ENCODE assay signal across 15 cellular contexts in the genomic region with DNA sequence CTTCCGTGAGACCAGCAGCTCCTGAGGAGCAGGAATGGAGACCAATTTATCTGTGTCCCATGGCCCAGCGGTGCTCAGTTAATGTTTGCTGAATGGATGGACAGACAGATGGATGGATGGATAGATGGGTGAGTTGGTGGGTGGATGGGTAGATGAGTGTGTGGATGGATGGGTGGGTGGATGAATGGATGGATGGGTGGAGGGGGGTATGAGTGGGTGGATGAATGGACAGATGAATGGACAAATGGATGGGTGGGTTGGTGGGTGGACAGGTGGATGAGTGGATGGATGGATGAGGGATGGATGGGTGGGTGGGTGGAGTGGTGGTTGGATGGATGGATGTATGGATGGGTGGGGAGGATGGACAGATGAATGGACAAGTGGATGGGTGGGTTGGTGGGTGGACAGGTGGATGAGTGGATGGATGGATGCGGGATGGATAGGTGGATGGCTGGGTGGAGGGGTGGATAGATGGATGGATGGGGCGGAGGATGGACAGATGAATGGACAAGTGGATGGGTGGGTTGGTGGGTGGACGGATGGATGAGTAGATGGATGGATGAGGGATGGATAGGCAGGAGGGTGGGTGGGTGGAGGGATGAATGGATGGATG. TPM values are rescaled to one million over a fixed set of nuclear protein-coding genes. Genes with fewer than 3 reads are reported as not detected.
DNase-seq lines count a peak whose midpoint lies in the region; ATAC-seq and TF ChIP-seq lines count a peak whose summit lies in the region.
"Had no signal": no experiment of that assay in that cellular context is flagged by ENCODE, and none has a peak within 500 bp of the region (broad histone marks: within the 10 kb centered on the region; RNA-seq: fewer than 3 reads in every experiment).

No MANE protein-coding gene starts in this region.

- H3K36me3 Mint-ChIP-seq in T-helper 17 cell (ENCODE audit: low read depth), result no peaks in the 10 kb centered on the region
- H3K36me3 Mint-ChIP-seq in stimulated activated effector memory CD8-positive, alpha-beta T cell treated with anti-CD3 and anti-CD28 coated beads, Interleukin-12 subunit alpha, Interleukin-12 subunit beta, amount 100 ng/mL, for 72 hours, result no peaks in the 10 kb centered on the region

- peaks cover 2% of the 10 kb centered on the region for H3K4me1 Mint-ChIP-seq in T-helper 17 cell
- H3K4me1 Mint-ChIP-seq in stimulated activated effector memory CD8-positive, alpha-beta T cell treated with anti-CD3 and anti-CD28 coated beads, Interleukin-12 subunit alpha, Interleukin-12 subunit beta, amount 100 ng/mL, for 72 hours, result peaks cover 9% of the 10 kb centered on the region

- H3K4me3 Mint-ChIP-seq in T-helper 17 cell, result peak overlapping the region; percentile 25
- no peak overlapping the region for H3K4me3 Mint-ChIP-seq in stimulated activated effector memory CD8-positive, alpha-beta T cell treated with anti-CD3 and anti-CD28 coated beads, Interleukin-12 subunit alpha, Interleukin-12 subunit beta, amount 100 ng/mL, for 72 hours
- H3K4me3 Mint-ChIP-seq: effector memory CD8-positive, alpha-beta T cell; GM23338 had no signal

- intact Hi-C loops in left lung (cut with DNase I) (no loop called here), testis (cut with DNase I; ENCODE audit: low total_unique reads) (no loop called here)

- no peaks in the 10 kb centered on the region for H3K27me3 Mint-ChIP-seq in T-helper 17 cell

- no peak for TF ChIP-seq CTCF in left lung (IDR thresholded peaks at IDR 0.05)
- TF ChIP-seq CTCF in testis (IDR thresholded peaks at IDR 0.05), result no peak

- H4K20me1 ChIP-seq in BLaER1 treated with 17β-estradiol and CSF1 and Interleukin-3, amounts not matched to agents 10 nM and 100 nM, result peaks cover 0 to 53% (median 31%) of the 10 kb centered on the region in 11 experiments; a peak in 14 of 22 replicates

- H3K4me3 ChIP-seq in BLaER1 treated with 17β-estradiol and CSF1 and Interleukin-3, amounts not matched to agents 10 nM and 100 nM, result no peak overlapping the region
- no peak overlapping the region for H3K4me3 ChIP-seq in left lung
- no peak overlapping the region for H3K4me3 ChIP-seq in testis
- H3K4me3 ChIP-seq: GM23338 had no signal

- no peaks in the 10 kb centered on the region for H3K9me3 ChIP-seq in BLaER1 treated with 17β-estradiol and CSF1 and Interleukin-3, amounts not matched to agents 10 nM and 100 nM (replicated peaks in 1 of 11)
- H3K9me3 ChIP-seq in T-helper 17 cell (ENCODE audit: control insufficient read depth, low read length, poor library complexity, severe bottlenecking) (no peaks in the 10 kb centered on the region), left lung (no peaks in the 10 kb centered on the region), testis (no peaks in the 10 kb centered on the region)

- no peak overlapping the region for H3K27ac Mint-ChIP-seq in T-helper 17 cell
- H3K27ac Mint-ChIP-seq in stimulated activated effector memory CD8-positive, alpha-beta T cell treated with anti-CD3 and anti-CD28 coated beads, Interleukin-12 subunit alpha, Interleukin-12 subunit beta, amount 100 ng/mL, for 72 hours, result peak overlapping the region; percentile 75
- H3K27ac Mint-ChIP-seq: GM23338 had no signal

- DNase-seq in T-helper 17 cell, result no peak
- DNase-seq in left lung, result no peak
- DNase-seq in stimulated activated effector memory CD8-positive, alpha-beta T cell treated with anti-CD3 and anti-CD28 coated beads, Interleukin-12 subunit alpha, Interleukin-12 subunit beta, amount 100 ng/mL, for 72 hours (ENCODE audit: low spot score in 2 of 2), result no peak
- DNase-seq in HK-2 (ENCODE audit: unreplicated experiment), result no peak
- DNase-seq in testis, result no peak
- DNase-seq in GM03348 (ENCODE audit: low spot score), result no peak
- DNase-seq: DMS53; effector memory CD8-positive, alpha-beta T cell; islet precursor cell; NCI-H1417 treated with DMSO at 0.1 percent for 48 hours; NCI-H345; stimulated activated CD4-positive, alpha-beta T cell treated with anti-CD3 and anti-CD28 coated beads, Interleukin-2, amount 100 ng/mL, for 24 hours had no signal

- ATAC-seq in T-helper 17 cell (no peak), left lung (no peak), GM18519 (IDR thresholded peaks at IDR 0.05; ENCODE audit: low FRiP score, unreplicated experiment) (no peak)
- ATAC-seq in stimulated activated effector memory CD8-positive, alpha-beta T cell treated with anti-CD3 and anti-CD28 coated beads, Interleukin-12 subunit alpha, Interleukin-12 subunit beta, amount 100 ng/mL, for 72 hours, result no peak
- ATAC-seq: effector memory CD8-positive, alpha-beta T cell; GM23338 had no signal

- peak overlapping the region; percentile 79 to 95 (median 88) for H3K4me2 ChIP-seq in BLaER1 treated with 17β-estradiol and CSF1 and Interleukin-3, amounts not matched to agents 10 nM and 100 nM
- H3K4me2 ChIP-seq: GM23338 had no signal

- 89 to 96% methylated on average over 5 of the region's 5 CpGs for WGBS in testis, 2 donors

- no peak for TF ChIP-seq POLR2A in testis (IDR thresholded peaks at IDR 0.05)

- H3K36me3 ChIP-seq in BLaER1 treated with 17β-estradiol and CSF1 and Interleukin-3, amounts not matched to agents 10 nM and 100 nM, result 0 out of 22 replicates have a peak, but pooled peaks cover 0 to 7% (median 0%) of the 10 kb centered on the region in 11 experiments
- H3K36me3 ChIP-seq in left lung (peaks cover 0 to 9% of the 10 kb centered on the region in 2 donors), testis (ENCODE audit: low read depth, missing control alignments) (no peaks in the 10 kb centered on the region)

- no peaks in the 10 kb centered on the region for H3K9me3 Mint-ChIP-seq in stimulated activated effector memory CD8-positive, alpha-beta T cell treated with anti-CD3 and anti-CD28 coated beads, Interleukin-12 subunit alpha, Interleukin-12 subunit beta, amount 100 ng/mL, for 72 hours
- H3K9me3 Mint-ChIP-seq: effector memory CD8-positive, alpha-beta T cell; GM23338 had no signal

- H3K4me1 ChIP-seq in BLaER1 treated with 17β-estradiol and CSF1 and Interleukin-3, amounts not matched to agents 10 nM and 100 nM, result peaks cover 55 to 88% (median 81%) of the 10 kb centered on the region in 10 experiments
- peaks cover 71 to 84% of the 10 kb centered on the region in 2 donors for H3K4me1 ChIP-seq in left lung
- peaks cover 71% of the 10 kb centered on the region for H3K4me1 ChIP-seq in testis

- H3K27me3 ChIP-seq in BLaER1 treated with 17β-estradiol and CSF1 and Interleukin-3, amounts not matched to agents 10 nM and 100 nM, result peaks cover 5 to 39% (median 19%) of the 10 kb centered on the region in 11 experiments; a peak in 18 of 22 replicates
- H3K27me3 ChIP-seq in left lung (no peaks in the 10 kb centered on the region), testis (no peaks in the 10 kb centered on the region)

- no peak overlapping the region; a peak in 1 of 22 replicates for H3K27ac ChIP-seq in BLaER1 treated with 17β-estradiol and CSF1 and Interleukin-3, amounts not matched to agents 10 nM and 100 nM
- peak overlapping the region; percentile 58 to 65 for H3K27ac ChIP-seq in left lung
- H3K27ac ChIP-seq in testis, result no peak overlapping the region

- no peak overlapping the region for H3K9ac ChIP-seq in BLaER1 treated with 17β-estradiol and CSF1 and Interleukin-3, amounts not matched to agents 10 nM and 100 nM

RNA-seq across cellular contexts. Expression of a gene that starts 13.4 kb away (rescaled TPM):
- total RNA-seq in T-helper 17 cell (not detected), left lung (10 to 100 TPM; 36.9 to 62.6 TPM), testis (10 to 100 TPM in 1 of 2 donors, 1 to 10 TPM in 1; 5.7 to 14.1 TPM)
- polyA plus RNA-seq in testis (ENCODE audit: insufficient read depth, low read depth, low replicate concordance), result 5.1 TPM

Comparison
In these comparisons a context has a peak if more than half of its experiments do, and no peak if none do; other contexts are left out.
1. H3K27ac ChIP-seq: peak in left lung (2 of 2); none in BLaER1 treated with 17β-estradiol and CSF1 and Interleukin-3, amounts not matched to agents 10 nM and 100 nM (0 of 11) and testis (0 of 2).
2. RNA of a gene that starts 13.4 kb away (total RNA-seq): 36.9 to 62.6 TPM in left lung and 5.7 to 14.1 TPM in testis; not detected in T-helper 17 cell; every median in the first group is over 4 times any median in the second.